In the genomic region with DNA sequence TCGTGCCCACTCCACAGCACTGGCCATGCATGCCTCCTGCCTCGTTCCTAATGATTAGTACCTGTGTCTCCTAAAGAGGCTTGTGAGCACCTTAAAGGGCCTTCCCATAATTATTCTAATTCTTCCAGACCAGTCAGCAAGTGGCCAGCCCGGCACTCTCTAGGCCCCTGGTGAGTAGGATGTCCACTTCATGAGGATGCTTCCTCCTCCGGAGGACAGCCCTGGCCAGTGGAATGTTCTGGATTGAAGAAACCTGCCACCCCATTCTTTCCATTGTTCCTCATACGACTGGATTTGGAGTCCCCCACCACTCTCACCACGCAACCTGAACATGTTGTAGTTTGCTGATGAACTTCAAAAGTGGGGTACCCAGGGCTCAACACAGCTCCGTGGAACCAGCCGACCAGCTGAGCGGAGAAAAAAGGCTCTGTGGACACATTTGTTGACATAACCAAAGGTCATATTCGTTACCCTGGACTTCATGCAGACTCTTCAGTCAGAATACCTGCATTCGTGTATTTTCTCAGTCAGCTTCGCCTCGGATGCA, we compare ENCODE assay signal across 14 cellular contexts. TPM values are rescaled to one million over a fixed set of nuclear protein-coding genes. Genes with fewer than 3 reads are reported as not detected.
DNase-seq lines count a peak whose midpoint lies in the region; ATAC-seq, FAIRE-seq and TF ChIP-seq lines count a peak whose summit lies in the region.
"Had no signal": no experiment of that assay in that cellular context is flagged by ENCODE, and none has a peak within 500 bp of the region (broad histone marks: within the 10 kb centered on the region; RNA-seq: fewer than 3 reads in every experiment).

No MANE protein-coding gene starts in this region.

- CTCF ChIA-PET in CD4-positive, alpha-beta T cell (lab: Charles Lee) = interaction anchor here (0.6 to 2.0 kb wide), 26 partner anchors 9 to 590 kb away, joined by 3 to 15 read pairs (median 4); partner anchors contain the start of gene SRP9
- CTCF ChIA-PET in IMR-90 (lab: Yijun Ruan, JAX) (interaction anchor here (0.5 to 1.9 kb wide), 42 partner anchors 9 to 523 kb away, joined by 3 to 23 read pairs (median 5); partner anchors contain the start of genes PYCR2, SRP9 and TMEM63A), H1 (lab: Charles Lee; ENCODE audit: partially characterized antibody) (interaction anchor here (0.6 to 18.7 kb wide), 102 partner anchors 9 to 517 kb away, joined by 3 to 229 read pairs (median 4); partner anchors contain the start of genes ENAH, EPHX1, LEFTY1 and LEFTY2)

- peak overlapping the region; percentile 30 for H3K4me3 Mint-ChIP-seq in CD4-positive, alpha-beta T cell
- H3K4me3 Mint-ChIP-seq: endodermal cell, memory B cell had no signal

- peak overlapping the region; percentile 39 for H3K27ac Mint-ChIP-seq in CD4-positive, alpha-beta T cell
- H3K27ac Mint-ChIP-seq: endodermal cell, memory B cell had no signal

- H3K9ac ChIP-seq in IMR-90 (ENCODE audit: low read depth, low read length) (no peak overlapping the region), H1 (replicated peaks in 1 of 4; ENCODE audit: extremely low read depth in 1 of 4, low read depth in 3 of 4, low read length in 3 of 4) (no peak overlapping the region)
- H3K9ac ChIP-seq: parathyroid adenoma had no signal

- H3K27me3 ChIP-seq in CD4-positive, alpha-beta T cell (ENCODE audit: control insufficient read depth, insufficient read depth, low read length) = no peaks in the 10 kb centered on the region
- peaks cover 2% of the 10 kb centered on the region; the same call in 1 of the 2 replicates for H3K27me3 ChIP-seq in IMR-90 (ENCODE audit: control insufficient read depth, insufficient read depth, low read length)
- no peaks in the 10 kb centered on the region for H3K27me3 ChIP-seq in H1 (replicated peaks in 1 of 4; ENCODE audit: control insufficient read depth in 3 of 4, extremely low read depth in 1 of 4, insufficient read depth in 3 of 4, low read length in 3 of 4)
- no peaks in the 10 kb centered on the region for H3K27me3 ChIP-seq in osteoblast (ENCODE audit: insufficient read depth, low read length)
- no peaks in the 10 kb centered on the region for H3K27me3 ChIP-seq in testis
- H3K27me3 ChIP-seq: cardiac muscle cell had no signal

- no peaks in the 10 kb centered on the region for H3K23me2 ChIP-seq in H1 (ENCODE audit: low read depth, low read length)

- H4K5ac ChIP-seq in IMR-90 (ENCODE audit: low read depth, low read length) (no peak overlapping the region), H1 (ENCODE audit: insufficient read length, low read depth, low read length) (no peak overlapping the region)

- POLR2A ChIA-PET in CD4-positive, alpha-beta T cell (lab: Charles Lee) = interaction anchor here (1.1 to 1.7 kb wide), 4 partner anchors 33 to 526 kb away, joined by 3 to 6 read pairs (median 4); partner anchors contain the start of gene SRP9
- POLR2A ChIA-PET in IMR-90 (lab: Charles Lee; ENCODE audit: unreplicated experiment) = interaction anchor here (0.6 kb wide), 1 partner anchor 438 kb away, joined by 3 read pairs; no protein-coding TSS in a partner anchor
- POLR2A ChIA-PET in H1 (lab: Charles Lee; ENCODE audit: partially characterized antibody) = interaction anchor here (1.0 to 1.5 kb wide), 5 partner anchors 10 to 371 kb away, joined by 3 to 7 read pairs (median 3); partner anchors contain the start of gene SRP9

- H3K4me2 ChIP-seq in IMR-90 (ENCODE audit: low read depth, low read length) = no peak overlapping the region
- no peak overlapping the region for H3K4me2 ChIP-seq in H1 (ENCODE audit: insufficient read depth in 1 of 2, low read depth in 2 of 2, low read length in 2 of 2)
- peak overlapping the region; percentile 30 for H3K4me2 ChIP-seq in osteoblast (ENCODE audit: insufficient read depth, low read length)

- no peak overlapping the region for H4K91ac ChIP-seq in IMR-90 (ENCODE audit: insufficient read depth, low read depth, low read length)
- H4K91ac ChIP-seq in H1 (replicated peaks; ENCODE audit: insufficient read length, low read length) = no peak overlapping the region

- no peak for FAIRE-seq in H1 (lab: Jason Lieb, UNC)

- H2BK120ac ChIP-seq in IMR-90 (ENCODE audit: low read depth, low read length) (no peak overlapping the region), H1 (replicated peaks; ENCODE audit: low read depth, low read length) (no peak overlapping the region)

- BruUV-seq in IMR-90 (replicated peaks; lab: Mats Ljungman, UMichigan) = no TSS peak

- 42% methylated on average over 8 of the region's 13 CpGs; no CpG with 5 or more reads in 1 of the 2 experiments for WGBS in IMR-90 (ENCODE audit: extremely low coverage in 2 of 2, insufficient read length in 1 of 2), 2 experiments
- 56% methylated on average over 13 of the region's 13 CpGs; no CpG with 5 or more reads in 1 of the 2 experiments for whole genome bisulfite sequencing in H1 (ENCODE audit: extremely low coverage in 1 of 2, insufficient coverage in 1 of 2, insufficient read length in 1 of 2, insufficient replicate concordance in 2 of 2, low coverage in 1 of 2, low lambda C conversion rate in 2 of 2, missing lambda C conversion rate in 1 of 2), 2 experiments
- WGBS in testis, 2 donors = 35 to 46% methylated on average over 13 of the region's 13 CpGs

- H3K4me1 ChIP-seq in IMR-90 (ENCODE audit: control insufficient read depth, insufficient read depth, low read length) (peaks cover 2% of the 10 kb centered on the region), H1 (replicated peaks in 1 of 4; ENCODE audit: control insufficient read depth in 3 of 4, insufficient read depth in 4 of 4, low read length in 3 of 4) (peaks cover 0 to 6% (median 1%) of the 10 kb centered on the region in 4 experiments; a peak in 4 of 7 replicates), osteoblast (ENCODE audit: insufficient read depth, low read length) (peaks cover 3% of the 10 kb centered on the region), testis (peaks cover 6% of the 10 kb centered on the region)
- H3K4me1 ChIP-seq: parathyroid adenoma had no signal

- peak overlapping the region; percentile 27; the same call in 1 of the 2 replicates for H2BK12ac ChIP-seq in H1 (ENCODE audit: low read depth, low read length)

- no peak overlapping the region for H3K4me3 ChIP-seq in IMR-90 (ENCODE audit: insufficient read depth, low read depth, low read length)
- H3K4me3 ChIP-seq in H1 (ENCODE audit: extremely low read depth in 1 of 4, insufficient read depth in 2 of 4, low read depth in 3 of 4, low read length in 4 of 4) = no peak overlapping the region
- no peak overlapping the region for H3K4me3 ChIP-seq in osteoblast (ENCODE audit: insufficient read depth, low read length)
- no peak overlapping the region for H3K4me3 ChIP-seq in testis
- H3K4me3 ChIP-seq: cardiac muscle cell had no signal

- H3K4ac ChIP-seq in IMR-90 (ENCODE audit: low read depth, low read length) (no peak overlapping the region), H1 (replicated peaks; ENCODE audit: insufficient read length, low read depth, low read length) (no peak overlapping the region)

- H3K36me3 Mint-ChIP-seq in CD4-positive, alpha-beta T cell (ENCODE audit: low read depth) = no peaks in the 10 kb centered on the region
- H3K36me3 Mint-ChIP-seq: memory B cell had no signal

- H3K9me1 ChIP-seq in IMR-90 (ENCODE audit: insufficient read depth, low read length) = peaks cover 5% of the 10 kb centered on the region

- H3K23ac ChIP-seq in IMR-90 (ENCODE audit: low read depth, low read length) (no peak overlapping the region), H1 (ENCODE audit: insufficient read length) (no peak overlapping the region)

- no peak overlapping the region for H3K27ac ChIP-seq in CD4-positive, alpha-beta T cell (ENCODE audit: low read depth, low read length)
- no peak overlapping the region for H3K27ac ChIP-seq in IMR-90 (ENCODE audit: insufficient read depth, low read length)
- no peak overlapping the region for H3K27ac ChIP-seq in H1 (ENCODE audit: low read depth, low read length)
- H3K27ac ChIP-seq in osteoblast (ENCODE audit: low read depth, low read length) = no peak overlapping the region
- H3K27ac ChIP-seq in testis = no peak overlapping the region
- H3K27ac ChIP-seq: cardiac muscle cell, parathyroid adenoma, SK-N-MC, WERI-Rb-1 had no signal

- peaks cover 43% of the 10 kb centered on the region for H3K4me1 Mint-ChIP-seq in CD4-positive, alpha-beta T cell (ENCODE audit: low read depth)

- H3K79me2 ChIP-seq in H1 (ENCODE audit: control insufficient read depth in 1 of 2, insufficient read depth in 2 of 2, low read length in 2 of 2) = no peaks in the 10 kb centered on the region
- no peaks in the 10 kb centered on the region for H3K79me2 ChIP-seq in osteoblast (ENCODE audit: insufficient read depth, low read length)
- H3K79me2 ChIP-seq: parathyroid adenoma had no signal

- no peaks in the 10 kb centered on the region for H3K27me3 Mint-ChIP-seq in CD4-positive, alpha-beta T cell
- H3K27me3 Mint-ChIP-seq: memory B cell had no signal

- TF ChIP-seq RAD21 in IMR-90 (IDR thresholded peaks at IDR 0.05; ENCODE audit: low read length) (no peak), H1 (IDR thresholded peaks at IDR 0.05 in 1 of 2, conservative IDR thresholded peaks at IDR 0.05 in 1 of 2; ENCODE audit: low read depth in 2 of 2, low read length in 2 of 2) (no peak)

- H3K18ac ChIP-seq in IMR-90 (ENCODE audit: low read depth, low read length) = no peak overlapping the region
- no peak overlapping the region for H3K18ac ChIP-seq in H1 (ENCODE audit: extremely low read depth, low read length)

- in situ Hi-C loops in IMR-90 (cut with MboI; ENCODE audit: low sequenced_read_pairs) = loop anchor here (5.0 to 10.0 kb wide), 2 partner anchors 370 to 438 kb away; no protein-coding TSS in a partner anchor

- H2AK9ac ChIP-seq in IMR-90 (replicated peaks; ENCODE audit: low read depth, low read length, poor library complexity) = peak overlapping the region; percentile 95

- H2BK15ac ChIP-seq in IMR-90 (ENCODE audit: low read depth, low read length) (no peak overlapping the region), H1 (ENCODE audit: low read length) (peak overlapping the region; percentile 46; the same call in 1 of the 2 replicates)

- H2AK5ac ChIP-seq in IMR-90 (ENCODE audit: low read depth, low read length) (0 out of 2 replicates have a peak overlapping the region, but pooled peaks have one; percentile 10), H1 (ENCODE audit: low read depth, low read length) (no peak overlapping the region)

- dilution Hi-C loops in IMR-90 (cut with HindIII; ENCODE audit: low sequenced_read_pairs, unreplicated experiment) = loop anchor here (25.0 kb wide), 1 partner anchor 513 kb away; the partner anchor contains the start of gene SDE2

- H4K8ac ChIP-seq in IMR-90 (ENCODE audit: low read depth in 2 of 2, low read length in 2 of 2) (no peak overlapping the region; a peak in 1 of 4 replicates), H1 (ENCODE audit: extremely low read depth, insufficient read depth, low read length) (no peak overlapping the region)

- no peak for ATAC-seq in CD4-positive, alpha-beta T cell (ENCODE audit: poor library complexity)
- ATAC-seq in IMR-90 (ENCODE audit: low read depth) = peak; percentile 5
- no peak for ATAC-seq in HG03342 (IDR thresholded peaks at IDR 0.05; ENCODE audit: unreplicated experiment)
- ATAC-seq in GM18870 (IDR thresholded peaks at IDR 0.05; ENCODE audit: unreplicated experiment) = no peak

- H2AFZ ChIP-seq in IMR-90 (replicated peaks; ENCODE audit: low read length, poor library complexity) (peak overlapping the region; percentile 99), H1 (ENCODE audit: low read length) (no peak overlapping the region), osteoblast (ENCODE audit: low read length) (no peak overlapping the region)

- no peak for DNase-seq in CD4-positive, alpha-beta T cell
- DNase-seq in IMR-90 = no peak
- no peak for DNase-seq in H1 (ENCODE audit: low read depth in 1 of 2, low spot score in 2 of 2)
- DNase-seq in osteoblast (ENCODE audit: insufficient read length, low spot score, missing footprints) = peak; percentile 75
- no peak for DNase-seq in activated CD4-positive, CD25-positive, alpha-beta regulatory T cell treated with anti-CD3 and anti-CD28 coated beads, Interleukin-2, amount 50 U/mL, for 72 hours
- no peak for DNase-seq in testis

- intact Hi-C loops in CD4-positive, alpha-beta T cell (cut with DNase I, micrococcal nuclease) = loop anchor here in 1 of 2 experiments (2.0 to 5.0 kb wide), 4 partner anchors 48 to 588 kb away; partner anchors contain the start of gene H3-3A
- intact Hi-C loops in IMR-90 (cut with micrococcal nuclease) = no loop called here
- intact Hi-C loops in testis (cut with DNase I; ENCODE audit: low total_unique reads) = no loop called here

- no peaks in the 10 kb centered on the region for H3K9me3 Mint-ChIP-seq in CD4-positive, alpha-beta T cell
- H3K9me3 Mint-ChIP-seq: endodermal cell, memory B cell had no signal

- H2BK20ac ChIP-seq in IMR-90 (ENCODE audit: low read depth, low read length) (no peak overlapping the region), H1 (ENCODE audit: low read length) (no peak overlapping the region)

- no peaks in the 10 kb centered on the region for H3K9me3 ChIP-seq in CD4-positive, alpha-beta T cell (ENCODE audit: control insufficient read depth, low read length)
- H3K9me3 ChIP-seq in IMR-90 (ENCODE audit: control insufficient read depth, insufficient read depth, low read length) (0 out of 2 replicates have a peak, but pooled peaks cover 2% of the 10 kb centered on the region), H1 (ENCODE audit: insufficient read depth in 2 of 2, low read depth in 1 of 2, low read length in 1 of 2) (no peaks in the 10 kb centered on the region), osteoblast (ENCODE audit: low read depth, low read length) (no peaks in the 10 kb centered on the region), testis (no peaks in the 10 kb centered on the region)

- H3K79me1 ChIP-seq in IMR-90 (ENCODE audit: low read depth in 1 of 2, low read length in 2 of 2) (no peaks in the 10 kb centered on the region; a peak in 1 of 4 replicates), H1 (ENCODE audit: low read depth, low read length) (no peaks in the 10 kb centered on the region)

- H3K36me3 ChIP-seq in IMR-90 (ENCODE audit: control insufficient read depth, insufficient read depth, low read length) (no peaks in the 10 kb centered on the region), H1 (ENCODE audit: control insufficient read depth in 2 of 4, insufficient read depth in 4 of 4, low read length in 3 of 4) (no peaks in the 10 kb centered on the region), osteoblast (ENCODE audit: insufficient read depth, low read length) (no peaks in the 10 kb centered on the region), testis (ENCODE audit: low read depth, missing control alignments) (no peaks in the 10 kb centered on the region)
- H3K36me3 ChIP-seq: cardiac muscle cell, WERI-Rb-1 had no signal

- no peak for TF ChIP-seq CTCF in CD4-positive, alpha-beta T cell (IDR thresholded peaks at IDR 0.05)
- TF ChIP-seq CTCF in IMR-90 (conservative IDR thresholded peaks at IDR 0.05; ENCODE audit: low read depth, low read length) (no peak), H1 (IDR thresholded peaks at IDR 0.05; ENCODE audit: control extremely low read depth in 1 of 3, insufficient read depth in 1 of 3, low read depth in 1 of 3, low read length in 3 of 3) (no peak), osteoblast (IDR thresholded peaks at IDR 0.05; ENCODE audit: extremely low read depth, low read depth, low read length) (no peak), testis (IDR thresholded peaks at IDR 0.05) (no peak)

- H3K56ac ChIP-seq in IMR-90 (ENCODE audit: extremely low read depth, insufficient read depth, low read length) (no peak overlapping the region), H1 (replicated peaks; ENCODE audit: insufficient read length, low read depth, low read length) (no peak overlapping the region)

- H4K20me1 ChIP-seq in IMR-90 (ENCODE audit: insufficient read depth, low read length) (no peaks in the 10 kb centered on the region), H1 (replicated peaks in 1 of 2; ENCODE audit: control insufficient read depth in 1 of 2, insufficient read depth in 2 of 2, low read length in 2 of 2) (no peaks in the 10 kb centered on the region), osteoblast (ENCODE audit: insufficient read depth, low read length) (no peaks in the 10 kb centered on the region)

- H3K14ac ChIP-seq in IMR-90 (replicated peaks; ENCODE audit: low read depth, low read length) (no peak overlapping the region), H1 (ENCODE audit: insufficient read length) (no peak overlapping the region)

- no peak for TF ChIP-seq EP300 in H1 (IDR thresholded peaks at IDR 0.05; ENCODE audit: borderline replicate concordance in 1 of 2, low read depth in 2 of 2, low read length in 2 of 2)

- TF ChIP-seq POLR2A in IMR-90 (IDR thresholded peaks at IDR 0.05; ENCODE audit: low read depth, low read length) (no peak), H1 (IDR thresholded peaks at IDR 0.05; ENCODE audit: control extremely low read depth in 1 of 2, low read depth in 2 of 2, low read length in 2 of 2) (no peak), testis (IDR thresholded peaks at IDR 0.05) (no peak)

- H2BK5ac ChIP-seq in IMR-90 (ENCODE audit: low read depth, low read length, poor library complexity, severe bottlenecking) (no peak overlapping the region), H1 (ENCODE audit: low read depth, low read length) (no peak overlapping the region)

RNA-seq across cellular contexts. Expression of gene LBR, which starts 46.7 kb away (rescaled TPM):
- 100 to 1,000 TPM; 118 to 129 TPM for total RNA-seq in CD4-positive, alpha-beta T cell
- total RNA-seq in IMR-90 (2012; rRNA removed) (21.3 and 37.5 TPM in 2 replicates), osteoblast (25.3 and 30.4 TPM in 2 replicates), testis (10 to 100 TPM; 31.7 to 39.9 TPM)
- polyA plus RNA-seq in IMR-90 (2012; rRNA removed) (18.2 and 24.9 TPM in 2 replicates), H1 (2011; rRNA removed) (32.1 and 39.1 TPM in 2 replicates), testis (ENCODE audit: insufficient read depth, low read depth, low replicate concordance) (40.3 TPM)
- 5.2 and 5.4 TPM in 2 replicates for polyA plus RNA-seq in IMR-90 (2012; cell fraction: cytosol; rRNA removed)
- polyA plus RNA-seq in IMR-90 (2012; cell fraction: nucleus; rRNA removed; ENCODE audit: low replicate concordance) = 9.9 and 32.7 TPM in 2 replicates
- 89.8 and 93.0 TPM in 2 replicates for total RNA-seq in H1 (2021; fragmentation: NEBNext Ultra II Directional; extraction: Animal tissue kit (Norgen Biotek cat#: 25700))
- polyA plus RNA-seq in H1 (2011; cell fraction: cytosol; rRNA removed) = 35.5 TPM
- 41.7 TPM for polyA plus RNA-seq in H1 (2011; cell fraction: nucleus; rRNA removed)
- 42.4 to 77.4 TPM (median 46.1 TPM) in 4 replicates for polyA plus RNA-seq in H1 (2012, experiment 1 of 2)
- polyA plus RNA-seq in H1 (2012, experiment 2 of 2) = 7.1 TPM
- polyA plus RNA-seq in H1 (2013, experiment 1 of 2) = 113 TPM
- polyA plus RNA-seq in H1 (2013, experiment 2 of 2) = 124 TPM
- polyA minus RNA-seq in H1 (2011; rRNA and poly(A)+ RNA removed) = 57.7 and 76.1 TPM in 2 replicates
- polyA minus RNA-seq in H1 (2011; cell fraction: cytosol; rRNA and poly(A)+ RNA removed) = 27.3 TPM
- polyA minus RNA-seq in H1 (2011; cell fraction: nucleus; rRNA and poly(A)+ RNA removed) = 50.5 TPM
